Comparison of ENCODE assay signal across 8 cellular contexts in genomic region chr5:149837680-149838269, GRCh38.
DNase-seq lines count a peak whose midpoint lies in the region; ATAC-seq and TF ChIP-seq lines count a peak whose summit lies in the region.

No MANE protein-coding gene starts in this region.

- no peaks in the 10 kb centered on the region for H3K27me3 ChIP-seq in lung (ENCODE audit: control insufficient read depth, insufficient read depth)

- 37 to 49% methylated on average over 7 of the region's 7 CpGs for WGBS in lung, 2 donors

- CTCF ChIA-PET in AG04449 (lab: Yijun Ruan, JAX) = interaction anchor here (0.6 to 29.9 kb wide), 31 partner anchors 13 to 598 kb away, joined by 3 to 924 read pairs (median 5); partner anchors contain the start of genes HMGXB3, SLC26A2 and TIGD6

- no peak overlapping the region for H3K4me3 ChIP-seq in AG04449 (ENCODE audit: low read depth, low read length)
- no peak overlapping the region for H3K4me3 ChIP-seq in coronary artery
- H3K4me3 ChIP-seq in lung = no peak overlapping the region

- peak; percentile 97 for TF ChIP-seq CTCF in AG04449 (IDR thresholded peaks at IDR 0.05; ENCODE audit: insufficient read depth, low read length, missing control alignments)
- peak; percentile 37 for TF ChIP-seq CTCF in GM13977 (IDR thresholded peaks at IDR 0.05; ENCODE audit: extremely low read depth, insufficient read depth, missing control alignments)
- peak; percentile 15 for TF ChIP-seq CTCF in coronary artery (IDR thresholded peaks at IDR 0.05)
- peak; percentile 77 for TF ChIP-seq CTCF in lung (IDR thresholded peaks at IDR 0.05; ENCODE audit: control extremely low read depth, extremely low read depth)

- POLR2A ChIA-PET in AG04449 (lab: Yijun Ruan, JAX) = no interaction called here

- peaks cover 0 to 6% of the 10 kb centered on the region in 2 donors for H3K4me1 ChIP-seq in lung (ENCODE audit: control insufficient read depth in 2 of 2, insufficient read depth in 2 of 2, low read length in 2 of 2)

- no peaks in the 10 kb centered on the region for H3K9me3 ChIP-seq in lung (ENCODE audit: control insufficient read depth in 2 of 2, insufficient read depth in 1 of 2, low read length in 1 of 2)

- peaks cover 0 to 1% of the 10 kb centered on the region in 2 donors for H3K36me3 ChIP-seq in lung (ENCODE audit: control insufficient read depth in 2 of 2, insufficient read depth in 2 of 2, low read length in 2 of 2)

- in situ Hi-C loops in GM13977 (cut with MboI; ENCODE audit: low pct_unique_long_range_greater_than_20kb, low sequenced_read_pairs, unreplicated experiment) = loop anchor here (10.0 kb wide), 1 partner anchor 147 kb away; no protein-coding TSS in a partner anchor

- no peak for DNase-seq in AG04449 (ENCODE audit: low read depth, low spot score)
- peak; percentile 64 for DNase-seq in GM13977 (ENCODE audit: low spot score)
- DNase-seq in NOMO-1 treated with dmso at 0.1 percent for 144 hours (lab: John Stamatoyannopoulos, UW; ENCODE audit: unreplicated experiment) = peak; percentile 12
- DNase-seq in coronary artery (ENCODE audit: low spot score) = no peak
- DNase-seq in lung (ENCODE audit: low spot score) = no peak
- no peak for DNase-seq in activated CD4-positive, CD25-positive, alpha-beta regulatory T cell treated with anti-CD3 and anti-CD28 coated beads, Interleukin-2, amount 50 U/mL, for 72 hours

- ATAC-seq in lung (ENCODE audit: insufficient read depth, low FRiP score) = no peak
- no peak for ATAC-seq in GM18868 (IDR thresholded peaks at IDR 0.05; ENCODE audit: unreplicated experiment)
- ATAC-seq in GM18502 (IDR thresholded peaks at IDR 0.05; ENCODE audit: poor library complexity, unreplicated experiment) = no peak

- H3K27ac ChIP-seq in coronary artery = no peak overlapping the region
- peak overlapping the region in 1 of 2 donors; percentile 73 for H3K27ac ChIP-seq in lung (ENCODE audit: low read depth in 1 of 2, low read length in 1 of 2)

Comparison
In these comparisons a context has a peak if more than half of its experiments do, and no peak if none do; other contexts are left out.
1. DNase-seq: peak in GM13977 (single experiment) and NOMO-1 treated with dmso at 0.1 percent for 144 hours (single experiment); none in AG04449 (single experiment), coronary artery (single experiment), lung (single experiment) and activated CD4-positive, CD25-positive, alpha-beta regulatory T cell treated with anti-CD3 and anti-CD28 coated beads, Interleukin-2, amount 50 U/mL, for 72 hours (single experiment).
2. CTCF ChIP-seq: peak in every context shown above with its lines; median percentile 97 in AG04449; 77 in lung; 37 in GM13977; 15 in coronary artery.